In the genomic region with DNA sequence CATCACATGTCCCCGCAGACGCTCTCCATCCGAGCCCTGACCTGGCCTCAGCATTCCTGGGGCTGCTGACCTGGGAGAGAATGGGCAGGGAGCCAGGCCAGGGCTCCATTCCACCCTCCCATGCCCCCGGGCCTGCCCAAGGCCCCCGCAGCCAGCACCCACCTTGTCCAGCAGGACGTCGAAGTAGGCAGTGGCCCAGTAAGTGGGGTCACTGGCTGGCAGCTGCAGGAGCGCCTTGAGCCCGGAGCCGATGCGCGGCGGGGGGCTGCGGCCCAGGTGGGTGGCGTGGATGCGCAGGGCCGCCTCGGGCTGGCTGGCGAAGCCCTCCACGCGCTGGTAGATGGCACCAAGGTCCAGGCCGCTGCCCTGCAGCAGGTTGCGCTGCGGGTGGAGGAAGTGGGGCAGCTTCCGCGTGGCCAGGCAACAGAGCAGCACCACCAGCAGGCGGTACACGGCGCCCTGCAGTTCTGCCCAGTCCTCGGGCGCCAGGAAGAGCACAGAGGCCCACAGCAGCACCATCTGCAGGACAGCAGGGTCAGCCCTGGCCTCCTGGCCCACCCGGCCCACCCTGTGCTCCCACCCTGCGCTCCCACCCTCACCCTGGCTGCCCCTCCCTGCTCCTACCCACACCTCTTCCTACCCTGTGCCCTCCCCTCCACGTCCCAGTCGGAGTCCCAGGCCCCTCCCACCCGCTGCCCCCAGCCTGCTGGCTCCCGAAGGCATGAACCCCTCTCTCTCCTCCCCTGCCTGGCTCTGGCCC, we compare ENCODE assay signal across 1 cellular context.
TF ChIP-seq lines count a peak whose summit lies in the region.

No MANE protein-coding gene starts in this region.

TF ChIP-seq in HepG2, 621 proteins besides CTCF, POLR2A, EP300 and RAD21:
- TF ChIP-seq ZBTB38 (CRISPR knock-in tag; IDR thresholded peaks at IDR 0.05) (peak; percentile 74), GABPB1 (CRISPR knock-in tag; IDR thresholded peaks at IDR 0.05) (peak; percentile 14; the same call in 1 of the 2 replicates), ZNF777 (CRISPR knock-in tag; IDR thresholded peaks at IDR 0.05) (no peak), ZNF256 (CRISPR knock-in tag; conservative IDR thresholded peaks at IDR 0.05) (no peak), CHD2 (IDR thresholded peaks at IDR 0.05; ENCODE audit: low read depth, low read length) (peak; percentile 19; the same call in 1 of the 2 replicates), STAG1 (CRISPR knock-in tag; IDR thresholded peaks at IDR 0.05) (peak; percentile 10; the same call in 1 of the 2 replicates), ZBTB3 (CRISPR knock-in tag; IDR thresholded peaks at IDR 0.05; ENCODE audit: borderline replicate concordance, low read depth) (no peak), HOXA3 (CRISPR knock-in tag; IDR thresholded peaks at IDR 0.05) (peak; percentile 45; the same call in 1 of the 2 replicates), DNMT1 (CRISPR knock-in tag; IDR thresholded peaks at IDR 0.05) (0 out of 2 replicates have a peak, but pooled peaks have one; percentile 17), HNRNPL (IDR thresholded peaks at IDR 0.05; ENCODE audit: low read depth, low read length) (0 out of 2 replicates have a peak, but pooled peaks have one; percentile 62), NFE2L1 (CRISPR knock-in tag; IDR thresholded peaks at IDR 0.05; ENCODE audit: borderline replicate concordance) (0 out of 2 replicates have a peak, but pooled peaks have one; percentile 34), ZBTB33 (CRISPR knock-in tag; IDR thresholded peaks at IDR 0.05) (peak; percentile 99), CCDC6 (CRISPR knock-in tag; IDR thresholded peaks at IDR 0.05) (no peak), SRY (CRISPR knock-in tag; IDR thresholded peaks at IDR 0.05) (no peak), YEATS4 (CRISPR knock-in tag; IDR thresholded peaks at IDR 0.05; ENCODE audit: borderline replicate concordance) (no peak), SPEN (CRISPR knock-in tag; IDR thresholded peaks at IDR 0.05; ENCODE audit: low read depth) (0 out of 2 replicates have a peak, but pooled peaks have one; percentile 15), NR2F1 (CRISPR knock-in tag; IDR thresholded peaks at IDR 0.05) (no peak), ZHX1 (CRISPR knock-in tag; IDR thresholded peaks at IDR 0.05; ENCODE audit: low read depth) (peak; percentile 54; the same call in 1 of the 2 replicates), ZNF619 (CRISPR knock-in tag; IDR thresholded peaks at IDR 0.05) (no peak)
- TF ChIP-seq, protein P1, sequence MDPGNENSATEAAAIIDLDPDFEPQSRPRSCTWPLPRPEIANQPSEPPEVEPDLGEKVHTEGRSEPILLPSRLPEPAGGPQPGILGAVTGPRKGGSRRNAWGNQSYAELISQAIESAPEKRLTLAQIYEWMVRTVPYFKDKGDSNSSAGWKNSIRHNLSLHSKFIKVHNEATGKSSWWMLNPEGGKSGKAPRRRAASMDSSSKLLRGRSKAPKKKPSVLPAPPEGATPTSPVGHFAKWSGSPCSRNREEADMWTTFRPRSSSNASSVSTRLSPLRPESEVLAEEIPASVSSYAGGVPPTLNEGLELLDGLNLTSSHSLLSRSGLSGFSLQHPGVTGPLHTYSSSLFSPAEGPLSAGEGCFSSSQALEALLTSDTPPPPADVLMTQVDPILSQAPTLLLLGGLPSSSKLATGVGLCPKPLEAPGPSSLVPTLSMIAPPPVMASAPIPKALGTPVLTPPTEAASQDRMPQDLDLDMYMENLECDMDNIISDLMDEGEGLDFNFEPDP (CRISPR knock-in tag; conservative IDR thresholded peaks at IDR 0.05), result no peak
- TF ChIP-seq, protein P2, sequence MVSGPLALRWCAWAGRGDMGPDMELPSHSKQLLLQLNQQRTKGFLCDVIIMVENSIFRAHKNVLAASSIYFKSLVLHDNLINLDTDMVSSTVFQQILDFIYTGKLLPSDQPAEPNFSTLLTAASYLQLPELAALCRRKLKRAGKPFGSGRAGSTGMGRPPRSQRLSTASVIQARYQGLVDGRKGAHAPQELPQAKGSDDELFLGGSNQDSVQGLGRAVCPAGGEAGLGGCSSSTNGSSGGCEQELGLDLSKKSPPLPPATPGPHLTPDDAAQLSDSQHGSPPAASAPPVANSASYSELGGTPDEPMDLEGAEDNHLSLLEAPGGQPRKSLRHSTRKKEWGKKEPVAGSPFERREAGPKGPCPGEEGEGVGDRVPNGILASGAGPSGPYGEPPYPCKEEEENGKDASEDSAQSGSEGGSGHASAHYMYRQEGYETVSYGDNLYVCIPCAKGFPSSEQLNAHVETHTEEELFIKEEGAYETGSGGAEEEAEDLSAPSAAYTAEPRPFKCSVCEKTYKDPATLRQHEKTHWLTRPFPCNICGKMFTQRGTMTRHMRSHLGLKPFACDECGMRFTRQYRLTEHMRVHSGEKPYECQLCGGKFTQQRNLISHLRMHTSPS (CRISPR knock-in tag; IDR thresholded peaks at IDR 0.05; ENCODE audit: low read depth), result 0 out of 2 replicates have a peak, but pooled peaks have one; percentile 46
TF ChIP-seq in HepG2: peak in this region for 12.
